1 cellular context compared by ENCODE assay signal in genomic region chr1:44029260-44029910, GRCh38.
TF ChIP-seq lines count a peak whose summit lies in the region.

No MANE protein-coding gene starts in this region.

TF ChIP-seq in K562, 482 proteins besides CTCF, POLR2A, EP300 and RAD21 (continued from another document and continues in another):
- TF ChIP-seq NCOA1 (IDR thresholded peaks at IDR 0.05; ENCODE audit: low read depth), result 0 out of 2 replicates have a peak, but pooled peaks have one; percentile 26
- TF ChIP-seq ZNF511 (CRISPR knock-in tag; IDR thresholded peaks at IDR 0.05), result 0 out of 2 replicates have a peak, but pooled peaks have one; percentile 17
- TF ChIP-seq CBX2 (IDR thresholded peaks at IDR 0.05; ENCODE audit: insufficient read depth, low read length, poor library complexity, severe bottlenecking), result no peak
- TF ChIP-seq ZNF407 (IDR thresholded peaks at IDR 0.05; ENCODE audit: low read depth), result peak; percentile 32; the same call in 1 of the 2 replicates
- TF ChIP-seq DIDO1 (tag; IDR thresholded peaks at IDR 0.05; ENCODE audit: low read depth), result 0 out of 2 replicates have a peak, but pooled peaks have one; percentile 32
- no peak for TF ChIP-seq RBM17 (IDR thresholded peaks at IDR 0.05; ENCODE audit: borderline replicate concordance, low read depth, low read length)
- no peak for TF ChIP-seq CREBBP (IDR thresholded peaks at IDR 0.05; ENCODE audit: low read depth, low read length)
- TF ChIP-seq ZNF589 (CRISPR knock-in tag; IDR thresholded peaks at IDR 0.05; ENCODE audit: low read depth), result no peak
- no peak for TF ChIP-seq SIRT6 (IDR thresholded peaks at IDR 0.05; ENCODE audit: low read depth, low read length)
- TF ChIP-seq AFF1 (IDR thresholded peaks at IDR 0.05; ENCODE audit: low read depth in 1 of 2, partially characterized antibody in 2 of 2), result peak in 1 of 2 experiments; percentile 56
- peak; percentile 57; the same call in 1 of the 2 replicates for TF ChIP-seq DNMT1 (IDR thresholded peaks at IDR 0.05)
- no peak for TF ChIP-seq MCM2 (IDR thresholded peaks at IDR 0.05; ENCODE audit: low read depth)
- TF ChIP-seq TCF7L2 (IDR thresholded peaks at IDR 0.05; ENCODE audit: low read depth, low read length), result no peak
- peak; percentile 71; the same call in 1 of the 2 replicates for TF ChIP-seq ZBTB40 (IDR thresholded peaks at IDR 0.05)
- TF ChIP-seq ZBTB40 (CRISPR knock-in tag; IDR thresholded peaks at IDR 0.05), result no peak
- TF ChIP-seq E2F5 (CRISPR knock-in tag; IDR thresholded peaks at IDR 0.05), result no peak; the same call in 1 of the 2 replicates
- TF ChIP-seq RREB1 (CRISPR knock-in tag; IDR thresholded peaks at IDR 0.05), result no peak
- TF ChIP-seq POLR2B (IDR thresholded peaks at IDR 0.05; ENCODE audit: low read depth, partially characterized antibody), result peak; percentile 68
- 0 out of 2 replicates have a peak, but pooled peaks have one; percentile 33 for TF ChIP-seq ZSCAN29 (IDR thresholded peaks at IDR 0.05)
- peak; percentile 63 for TF ChIP-seq SMARCE1 (IDR thresholded peaks at IDR 0.05)
